ENCODE assay signal across 1 cellular context in the genomic region with DNA sequence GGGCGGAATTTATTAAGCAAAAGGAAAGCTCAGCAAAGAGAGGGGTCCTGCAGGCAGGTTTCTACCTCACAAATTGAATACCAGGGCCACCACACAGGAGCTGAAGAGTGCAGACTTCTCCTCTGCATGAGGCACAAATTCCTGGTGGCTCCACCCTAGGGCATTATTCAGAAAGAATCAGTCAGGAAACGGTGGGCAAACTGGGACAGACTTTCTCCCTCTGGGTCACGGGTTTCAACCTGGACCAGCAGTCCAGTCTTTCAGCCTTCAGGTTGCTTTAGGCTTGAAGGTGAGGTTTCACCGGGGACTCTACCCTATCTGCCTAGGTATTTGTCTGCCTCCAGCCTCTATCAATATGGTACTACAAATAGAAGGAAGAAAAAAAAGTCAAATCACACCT.
A peak's percentile ranks its signal among the peaks of the same experiment; 100 is the strongest.
TF ChIP-seq lines count a peak whose summit lies in the region.

No MANE protein-coding gene starts in this region.

TF ChIP-seq in HepG2, 621 proteins besides CTCF, POLR2A, EP300 and RAD21:
- TF ChIP-seq CCAR2 (optimal IDR thresholded peaks at IDR 0.05; ENCODE audit: low read depth, low read length) (no peak), ZNF282 (IDR thresholded peaks at IDR 0.05; ENCODE audit: partially characterized antibody) (no peak), RBM22 (optimal IDR thresholded peaks at IDR 0.05; ENCODE audit: low read length) (peak; percentile 93), ZNF558 (CRISPR knock-in tag; IDR thresholded peaks at IDR 0.05; ENCODE audit: borderline replicate concordance) (no peak), ZNF501 (CRISPR knock-in tag; IDR thresholded peaks at IDR 0.05) (0 out of 2 replicates have a peak, but pooled peaks have one; percentile 2), CCDC6 (CRISPR knock-in tag; IDR thresholded peaks at IDR 0.05) (no peak), TBP (CRISPR knock-in tag; IDR thresholded peaks at IDR 0.05) (no peak), FOSL2 (CRISPR knock-in tag; IDR thresholded peaks at IDR 0.05) (no peak), ZFY (CRISPR knock-in tag; IDR thresholded peaks at IDR 0.05) (no peak; the same call in 1 of the 2 replicates), ZNF782 (CRISPR knock-in tag; IDR thresholded peaks at IDR 0.05; ENCODE audit: borderline replicate concordance) (no peak), ZNF431 (CRISPR knock-in tag; IDR thresholded peaks at IDR 0.05; ENCODE audit: borderline replicate concordance, low read depth) (no peak), MYC (CRISPR knock-in tag; IDR thresholded peaks at IDR 0.05; ENCODE audit: borderline replicate concordance) (no peak), POLR2G (IDR thresholded peaks at IDR 0.05; ENCODE audit: low read depth, low read length) (peak; percentile 39; the same call in 1 of the 2 replicates), FOSL1 (CRISPR knock-in tag; IDR thresholded peaks at IDR 0.05; ENCODE audit: borderline replicate concordance) (no peak), RBFOX2 (IDR thresholded peaks at IDR 0.05; ENCODE audit: low read depth, low read length) (no peak)
- TF ChIP-seq, protein P1, sequence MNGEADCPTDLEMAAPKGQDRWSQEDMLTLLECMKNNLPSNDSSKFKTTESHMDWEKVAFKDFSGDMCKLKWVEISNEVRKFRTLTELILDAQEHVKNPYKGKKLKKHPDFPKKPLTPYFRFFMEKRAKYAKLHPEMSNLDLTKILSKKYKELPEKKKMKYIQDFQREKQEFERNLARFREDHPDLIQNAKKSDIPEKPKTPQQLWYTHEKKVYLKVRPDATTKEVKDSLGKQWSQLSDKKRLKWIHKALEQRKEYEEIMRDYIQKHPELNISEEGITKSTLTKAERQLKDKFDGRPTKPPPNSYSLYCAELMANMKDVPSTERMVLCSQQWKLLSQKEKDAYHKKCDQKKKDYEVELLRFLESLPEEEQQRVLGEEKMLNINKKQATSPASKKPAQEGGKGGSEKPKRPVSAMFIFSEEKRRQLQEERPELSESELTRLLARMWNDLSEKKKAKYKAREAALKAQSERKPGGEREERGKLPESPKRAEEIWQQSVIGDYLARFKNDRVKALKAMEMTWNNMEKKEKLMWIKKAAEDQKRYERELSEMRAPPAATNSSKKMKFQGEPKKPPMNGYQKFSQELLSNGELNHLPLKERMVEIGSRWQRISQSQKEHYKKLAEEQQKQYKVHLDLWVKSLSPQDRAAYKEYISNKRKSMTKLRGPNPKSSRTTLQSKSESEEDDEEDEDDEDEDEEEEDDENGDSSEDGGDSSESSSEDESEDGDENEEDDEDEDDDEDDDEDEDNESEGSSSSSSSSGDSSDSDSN (CRISPR knock-in tag; IDR thresholded peaks at IDR 0.05), result no peak
- TF ChIP-seq, protein P2, sequence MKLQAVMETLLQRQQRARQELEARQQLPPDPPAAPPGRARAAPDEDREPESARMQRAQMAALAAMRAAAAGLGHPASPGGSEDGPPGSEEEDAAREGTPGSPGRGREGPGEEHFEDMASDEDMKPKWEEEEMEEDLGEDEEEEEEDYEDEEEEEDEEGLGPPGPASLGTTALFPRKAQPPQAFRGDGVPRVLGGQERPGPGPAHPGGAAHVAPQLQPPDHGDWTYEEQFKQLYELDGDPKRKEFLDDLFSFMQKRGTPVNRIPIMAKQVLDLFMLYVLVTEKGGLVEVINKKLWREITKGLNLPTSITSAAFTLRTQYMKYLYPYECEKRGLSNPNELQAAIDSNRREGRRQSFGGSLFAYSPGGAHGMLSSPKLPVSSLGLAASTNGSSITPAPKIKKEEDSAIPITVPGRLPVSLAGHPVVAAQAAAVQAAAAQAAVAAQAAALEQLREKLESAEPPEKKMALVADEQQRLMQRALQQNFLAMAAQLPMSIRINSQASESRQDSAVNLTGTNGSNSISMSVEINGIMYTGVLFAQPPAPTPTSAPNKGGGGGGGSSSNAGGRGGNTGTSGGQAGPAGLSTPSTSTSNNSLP (IDR thresholded peaks at IDR 0.05; ENCODE audit: low read depth, low read length), result no peak
